ENCODE assay signal across 27 cellular contexts in the genomic region with DNA sequence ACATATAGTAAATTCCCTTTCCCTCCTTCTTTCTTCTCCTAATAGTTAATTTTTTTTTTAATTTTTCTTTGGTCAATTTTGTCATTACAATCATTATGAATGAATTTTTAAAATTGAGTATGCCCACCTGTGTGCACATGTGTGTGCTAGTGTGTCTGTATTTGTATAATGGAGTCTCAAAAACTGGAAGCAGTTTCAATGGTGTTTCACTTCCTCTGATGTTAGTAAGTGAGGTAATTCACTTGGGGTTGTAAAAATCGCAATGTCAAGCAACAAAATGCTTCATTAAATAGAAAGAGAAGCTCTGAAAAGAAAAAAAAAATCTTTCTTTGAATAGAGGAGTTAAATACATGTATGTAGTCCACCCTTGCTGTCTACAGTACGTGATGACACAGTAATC.
"Had no signal": no experiment of that assay in that cellular context is flagged by ENCODE, and none has a peak within 500 bp of the region (broad histone marks: within the 10 kb centered on the region; RNA-seq: fewer than 3 reads in every experiment).

No MANE protein-coding gene starts in this region.

- H3K27ac ChIP-seq: brain microvascular endothelial cell, cardiac muscle cell, colonic mucosa, SK-N-MC, WERI-Rb-1 had no signal

- DNase-seq: activated CD4-positive, alpha-beta T cell treated with anti-CD3 and anti-CD28 coated beads for 36 hours; activated CD4-positive, alpha-beta T cell treated with anti-CD3 and anti-CD28 coated beads, Interleukin-2, amount 50 U/mL, for 1 hour; activated CD8-positive, alpha-beta memory T cell treated with anti-CD3 and anti-CD28 coated beads, Interleukin-2, amount 50 U/mL, for 4 hours; activated CD8-positive, alpha-beta T cell treated with anti-CD3 and anti-CD28 coated beads for 36 hours; activated gamma-delta T cell treated with Interleukin-2 at 50 U/mL for 16 hours; activated naive CD4-positive, alpha-beta T cell treated with anti-CD3 and anti-CD28 coated beads, Interleukin-2, amount 10 ng/mL, durations not matched to agents 7 days and 5 days; activated naive CD8-positive, alpha-beta T cell treated with anti-CD3 and anti-CD28 coated beads for 36 hours; activated T-cell treated with anti-CD3 and anti-CD28 coated beads, Interleukin-2, amount 50 U/mL, for 72 hours; brain microvascular endothelial cell; cerebellar nuclear complex; colonic mucosa; MG63; NCI-H1092 treated with DMSO at 0.1 percent for 48 hours; NCI-H1417 treated with DMSO at 0.1 percent for 48 hours; NCI-H1694; NCI-H2029; NCI-H2107; NCI-H2171 treated with DMSO at 0.1 percent for 48 hours; NCI-H226; NCI-H526; NCI-H774; PC-3; SHP77 treated with DMSO at 0.1 percent for 48 hours; T-helper 1 cell; WERI-Rb-1 had no signal
